8 cellular contexts compared by ENCODE assay signal in genomic region chr10:73998623-73999622, GRCh38. TPM values are rescaled to one million over a fixed set of nuclear protein-coding genes. Genes with fewer than 3 reads are reported as not detected.
A peak's percentile ranks its signal among the peaks of the same experiment; 100 is the strongest.
DNase-seq lines count a peak whose midpoint lies in the region; ATAC-seq and TF ChIP-seq lines count a peak whose summit lies in the region.

No MANE protein-coding gene starts in this region.

- H3K4me2 ChIP-seq in hepatocyte, result peak overlapping the region; percentile 74

- peak overlapping the region; percentile 28 for H2AFZ ChIP-seq in hepatocyte

- intact Hi-C loops in psoas muscle (cut with DNase I), result loop anchor here in 1 of 2 donors (5.0 kb wide), 1 partner anchor 38 kb away; no protein-coding TSS in a partner anchor

- in situ Hi-C loops in ACHN (cut with HindIII; ENCODE audit: low pct_ligation_motif_present, low pct_unique_long_range_greater_than_20kb, low sequenced_read_pairs) (no loop called here), astrocyte of the cerebellum (cut with HindIII; ENCODE audit: low sequenced_read_pairs) (no loop called here)

- no peaks in the 10 kb centered on the region for H3K36me3 ChIP-seq in hepatocyte (replicated peaks; ENCODE audit: insufficient read depth, low read depth)
- no peaks in the 10 kb centered on the region for H3K36me3 ChIP-seq in psoas muscle (ENCODE audit: insufficient read depth in 1 of 2, low read depth in 1 of 2)

- TF ChIP-seq CTCF in GM12865 (IDR thresholded peaks at IDR 0.05; ENCODE audit: insufficient read depth, low read depth, low read length, missing control alignments) (no peak), astrocyte of the cerebellum (IDR thresholded peaks at IDR 0.05; ENCODE audit: low read depth, low read length, missing control alignments) (peak; percentile 71), hepatocyte (IDR thresholded peaks at IDR 0.05; ENCODE audit: poor library complexity) (peak; percentile 50), psoas muscle (IDR thresholded peaks at IDR 0.05) (peak; percentile 46)

- peaks cover 4% of the 10 kb centered on the region for H4K20me1 ChIP-seq in hepatocyte (ENCODE audit: insufficient read depth, poor library complexity, severe bottlenecking)

- peaks cover 21% of the 10 kb centered on the region for H3K4me1 ChIP-seq in hepatocyte (ENCODE audit: insufficient read depth)
- peaks cover 42% of the 10 kb centered on the region for H3K4me1 ChIP-seq in psoas muscle

- H3K27ac ChIP-seq in hepatocyte (peak overlapping the region; percentile 96), psoas muscle (peak overlapping the region; percentile 97)

- peaks cover 53% of the 10 kb centered on the region for H3K79me2 ChIP-seq in hepatocyte

- H3K27me3 ChIP-seq in hepatocyte (no peaks in the 10 kb centered on the region), psoas muscle (ENCODE audit: insufficient read depth in 3 of 3, low read length in 2 of 3) (no peaks in the 10 kb centered on the region)

- DNase-seq in ACHN (peak; percentile 89), GM12865 (ENCODE audit: low read depth) (peak; percentile 24), astrocyte of the cerebellum (ENCODE audit: low read depth) (peak; percentile 77), hepatocyte (ENCODE audit: low spot score) (peak; percentile 88), psoas muscle (peak; percentile 62 to 76), NOMO-1 (lab: John Stamatoyannopoulos, UW; ENCODE audit: unreplicated experiment in 2 of 2) (no peak), NCI-H1436 (lab: John Stamatoyannopoulos, UW) (no peak)

- 2% methylated on average over 34 of the region's 36 CpGs for WGBS in hepatocyte (ENCODE audit: low lambda C conversion rate, missing lambda C conversion rate)
- 1 to 4% (median 2%) methylated on average over 31 to 36 of the region's 36 CpGs for WGBS in psoas muscle, 3 donors

- no peaks in the 10 kb centered on the region for H3K9me2 ChIP-seq in hepatocyte (replicated peaks; ENCODE audit: insufficient read depth)

- H3K4me3 ChIP-seq in GM12865 (ENCODE audit: low read depth, low read length) (peak overlapping the region; percentile 92), astrocyte of the cerebellum (ENCODE audit: low read depth, low read length) (peak overlapping the region; percentile 74), hepatocyte (peak overlapping the region; percentile 68), psoas muscle (peak overlapping the region; percentile 95)

- H3K9me3 ChIP-seq in hepatocyte (ENCODE audit: low read depth) (no peaks in the 10 kb centered on the region), psoas muscle (no peaks in the 10 kb centered on the region)

- peak; percentile 18 to 51 (median 34) for ATAC-seq in psoas muscle

TF ChIP-seq in PFSK-1, 5 proteins besides CTCF, POLR2A, EP300 and RAD21:
- TF ChIP-seq FOXP2 (optimal IDR thresholded peaks at IDR 0.05; ENCODE audit: borderline replicate concordance, extremely low read depth, extremely low read length, insufficient read depth), result no peak
- TF ChIP-seq, protein P1, sequence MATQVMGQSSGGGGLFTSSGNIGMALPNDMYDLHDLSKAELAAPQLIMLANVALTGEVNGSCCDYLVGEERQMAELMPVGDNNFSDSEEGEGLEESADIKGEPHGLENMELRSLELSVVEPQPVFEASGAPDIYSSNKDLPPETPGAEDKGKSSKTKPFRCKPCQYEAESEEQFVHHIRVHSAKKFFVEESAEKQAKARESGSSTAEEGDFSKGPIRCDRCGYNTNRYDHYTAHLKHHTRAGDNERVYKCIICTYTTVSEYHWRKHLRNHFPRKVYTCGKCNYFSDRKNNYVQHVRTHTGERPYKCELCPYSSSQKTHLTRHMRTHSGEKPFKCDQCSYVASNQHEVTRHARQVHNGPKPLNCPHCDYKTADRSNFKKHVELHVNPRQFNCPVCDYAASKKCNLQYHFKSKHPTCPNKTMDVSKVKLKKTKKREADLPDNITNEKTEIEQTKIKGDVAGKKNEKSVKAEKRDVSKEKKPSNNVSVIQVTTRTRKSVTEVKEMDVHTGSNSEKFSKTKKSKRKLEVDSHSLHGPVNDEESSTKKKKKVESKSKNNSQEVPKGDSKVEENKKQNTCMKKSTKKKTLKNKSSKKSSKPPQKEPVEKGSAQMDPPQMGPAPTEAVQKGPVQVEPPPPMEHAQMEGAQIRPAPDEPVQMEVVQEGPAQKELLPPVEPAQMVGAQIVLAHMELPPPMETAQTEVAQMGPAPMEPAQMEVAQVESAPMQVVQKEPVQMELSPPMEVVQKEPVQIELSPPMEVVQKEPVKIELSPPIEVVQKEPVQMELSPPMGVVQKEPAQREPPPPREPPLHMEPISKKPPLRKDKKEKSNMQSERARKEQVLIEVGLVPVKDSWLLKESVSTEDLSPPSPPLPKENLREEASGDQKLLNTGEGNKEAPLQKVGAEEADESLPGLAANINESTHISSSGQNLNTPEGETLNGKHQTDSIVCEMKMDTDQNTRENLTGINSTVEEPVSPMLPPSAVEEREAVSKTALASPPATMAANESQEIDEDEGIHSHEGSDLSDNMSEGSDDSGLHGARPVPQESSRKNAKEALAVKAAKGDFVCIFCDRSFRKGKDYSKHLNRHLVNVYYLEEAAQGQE (IDR thresholded peaks at IDR 0.05; ENCODE audit: insufficient read depth in 1 of 2, low read depth in 2 of 2, low read length in 2 of 2), result no peak
- 0 out of 2 replicates have a peak, but pooled peaks have one; percentile 9 for TF ChIP-seq SIN3A (IDR thresholded peaks at IDR 0.05; ENCODE audit: borderline replicate concordance, insufficient read depth, low read length)
TF ChIP-seq in PFSK-1: peak in this region for 1.

RNA-seq across cellular contexts. Expression of gene VCL, which starts 1.0 kb away (rescaled TPM):
- polyA plus RNA-seq in PFSK-1 (2012; ENCODE audit: insufficient read length, low read depth), result 32.1 TPM
- total RNA-seq in hepatocyte (77.3 and 93.4 TPM in 2 replicates), psoas muscle (100 to 1,000 TPM in 3 of 4 donors, 10 to 100 TPM in 1; 89.1 to 426 (median 179) TPM)
- polyA plus RNA-seq in hepatocyte (60.8 and 64.0 TPM in 2 replicates), psoas muscle (10 to 100 TPM; 54.5 to 93.2 (median 91.4) TPM)

Comparison
In these comparisons a context has a peak if more than half of its experiments do, and no peak if none do; other contexts are left out.
1. DNase-seq: peak in ACHN (single experiment), GM12865 (single experiment), astrocyte of the cerebellum (single experiment), hepatocyte (single experiment) and psoas muscle (2 of 2); none in NOMO-1 (0 of 2) and NCI-H1436 (single experiment).
2. Peak in every context shown above with its lines, with median percentiles within 50 percentile points of each other: H3K4me3 ChIP-seq.